In the genomic region with DNA sequence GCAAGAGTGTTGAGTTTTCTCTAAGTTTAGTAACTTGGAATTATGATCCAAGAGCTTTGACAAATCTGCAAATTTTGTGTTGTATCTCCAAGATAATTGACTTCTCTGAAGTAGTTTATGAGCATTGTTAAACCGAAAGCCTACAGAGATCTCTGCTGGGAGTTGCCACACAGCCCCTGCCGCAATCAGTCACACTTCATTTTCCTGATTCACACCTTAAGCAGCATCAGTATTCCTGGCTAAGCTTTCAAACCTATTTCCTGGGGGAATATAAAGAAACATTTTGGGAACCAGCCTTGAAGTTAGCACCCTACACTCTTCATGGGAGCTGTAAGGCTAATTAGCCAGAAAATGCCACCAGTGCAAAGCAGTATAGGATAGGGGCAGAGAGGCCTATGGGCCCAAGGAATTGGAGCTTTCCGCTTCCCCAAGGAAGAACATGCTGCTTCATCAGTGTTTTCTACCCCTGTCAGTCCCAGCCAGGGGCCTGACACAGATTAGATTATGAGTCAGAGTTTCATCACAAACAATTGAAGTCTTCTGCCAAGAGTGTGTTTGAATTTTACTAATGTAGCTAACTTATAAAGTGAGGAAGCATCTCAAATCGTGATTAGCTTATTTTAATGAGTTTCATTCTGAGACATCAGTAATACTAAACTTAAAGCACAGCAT, we compare ENCODE assay signal across 11 cellular contexts. TPM values are rescaled to one million over a fixed set of nuclear protein-coding genes. Genes with fewer than 3 reads are reported as not detected.
DNase-seq lines count a peak whose midpoint lies in the region; ATAC-seq and TF ChIP-seq lines count a peak whose summit lies in the region.
"Had no signal": no experiment of that assay in that cellular context is flagged by ENCODE, and none has a peak within 500 bp of the region (broad histone marks: within the 10 kb centered on the region; RNA-seq: fewer than 3 reads in every experiment).

No MANE protein-coding gene starts in this region.

- ATAC-seq in activated naive CD4-positive, alpha-beta T cell treated with anti-CD3 and anti-CD28 coated beads, Interleukin-2, amount 50 U/mL, for 72 hours, result peak; percentile 73 to 94
- ATAC-seq in WTC11, result no peak
- no peak for ATAC-seq in GM18502 (IDR thresholded peaks at IDR 0.05; ENCODE audit: poor library complexity, unreplicated experiment)

- no peak overlapping the region for H3K4me3 Mint-ChIP-seq in activated naive CD4-positive, alpha-beta T cell treated with anti-CD3 and anti-CD28 coated beads, Interleukin-2, amount 10 ng/mL, durations not matched to agents 7 days and 5 days
- no peak overlapping the region for H3K4me3 Mint-ChIP-seq in WTC11

- peaks cover 38% of the 10 kb centered on the region for H3K4me1 Mint-ChIP-seq in activated naive CD4-positive, alpha-beta T cell treated with anti-CD3 and anti-CD28 coated beads, Interleukin-2, amount 10 ng/mL, durations not matched to agents 7 days and 5 days
- H3K4me1 Mint-ChIP-seq in WTC11, result no peaks in the 10 kb centered on the region; the same call in 1 of the 2 replicates

- DNase-seq in activated naive CD4-positive, alpha-beta T cell treated with anti-CD3 and anti-CD28 coated beads, Interleukin-2, amount 50 U/mL, for 72 hours (ENCODE audit: low spot score in 2 of 2), result no peak
- no peak for DNase-seq in activated naive CD4-positive, alpha-beta T cell treated with anti-CD3 and anti-CD28 coated beads, Interleukin-2, amount 10 ng/mL, durations not matched to agents 7 days and 5 days
- no peak for DNase-seq in WTC11 (ENCODE audit: low spot score)
- peak; percentile 40 for DNase-seq in fibroblast of villous mesenchyme (ENCODE audit: low read depth)
- no peak for DNase-seq in substantia nigra (lab: John Stamatoyannopoulos, UW)
- DNase-seq in amniotic stem cell (lab: John Stamatoyannopoulos, UW), result no peak
- no peak for DNase-seq in putamen (ENCODE audit: low spot score)
- DNase-seq: activated naive CD4-positive, alpha-beta T cell; NCI-H345; stimulated activated CD4-positive, alpha-beta T cell treated with anti-CD3 and anti-CD28 coated beads, Interleukin-4, amount 100 ng/mL, for 1 hour had no signal

- POLR2A ChIA-PET in WTC11 (lab: Charles Lee), result no interaction called here

- H3K9me3 Mint-ChIP-seq in activated naive CD4-positive, alpha-beta T cell treated with anti-CD3 and anti-CD28 coated beads, Interleukin-2, amount 50 U/mL, for 72 hours, result peaks cover 0 to 4% of the 10 kb centered on the region in 2 donors
- no peaks in the 10 kb centered on the region for H3K9me3 Mint-ChIP-seq in activated naive CD4-positive, alpha-beta T cell treated with anti-CD3 and anti-CD28 coated beads, Interleukin-2, amount 10 ng/mL, durations not matched to agents 7 days and 5 days
- no peaks in the 10 kb centered on the region for H3K9me3 Mint-ChIP-seq in WTC11

- no peaks in the 10 kb centered on the region for H3K27me3 Mint-ChIP-seq in activated naive CD4-positive, alpha-beta T cell treated with anti-CD3 and anti-CD28 coated beads, Interleukin-2, amount 10 ng/mL, durations not matched to agents 7 days and 5 days
- H3K27me3 Mint-ChIP-seq in WTC11 (ENCODE audit: low read depth), result no peaks in the 10 kb centered on the region

- no peak overlapping the region for H3K27ac Mint-ChIP-seq in activated naive CD4-positive, alpha-beta T cell treated with anti-CD3 and anti-CD28 coated beads, Interleukin-2, amount 50 U/mL, for 72 hours
- no peak overlapping the region for H3K27ac Mint-ChIP-seq in activated naive CD4-positive, alpha-beta T cell treated with anti-CD3 and anti-CD28 coated beads, Interleukin-2, amount 10 ng/mL, durations not matched to agents 7 days and 5 days
- peak overlapping the region; percentile 62; the same call in 1 of the 2 replicates for H3K27ac Mint-ChIP-seq in WTC11

- no peak overlapping the region for H3K4me3 ChIP-seq in fibroblast of villous mesenchyme (ENCODE audit: low read depth, low read length)

- peak overlapping the region; percentile 40 for H3K27ac ChIP-seq in substantia nigra (ENCODE audit: low read depth, low read length, poor library complexity, severe bottlenecking)

- no peak for TF ChIP-seq CTCF in WTC11 (IDR thresholded peaks at IDR 0.05)
- TF ChIP-seq CTCF in fibroblast of villous mesenchyme (IDR thresholded peaks at IDR 0.05; ENCODE audit: insufficient read depth, low read depth, low read length), result no peak

- peaks cover 12 to 28% of the 10 kb centered on the region in 2 donors for H3K36me3 Mint-ChIP-seq in activated naive CD4-positive, alpha-beta T cell treated with anti-CD3 and anti-CD28 coated beads, Interleukin-2, amount 50 U/mL, for 72 hours
- H3K36me3 Mint-ChIP-seq in activated naive CD4-positive, alpha-beta T cell treated with anti-CD3 and anti-CD28 coated beads, Interleukin-2, amount 10 ng/mL, durations not matched to agents 7 days and 5 days, result peaks cover 63% of the 10 kb centered on the region
- peaks cover 77% of the 10 kb centered on the region for H3K36me3 Mint-ChIP-seq in WTC11

- CTCF ChIA-PET in activated naive CD4-positive, alpha-beta T cell treated with anti-CD3 and anti-CD28 coated beads, Interleukin-2, amount 10 ng/mL, durations not matched to agents 7 days and 5 days (lab: Charles Lee), result interaction anchor here (0.6 to 0.9 kb wide), 4 partner anchors 11 to 951 kb away, joined by 3 to 4 read pairs (median 3); no protein-coding TSS in a partner anchor
- CTCF ChIA-PET in WTC11 (lab: Charles Lee), result no interaction called here

TF ChIP-seq in WTC11, 78 proteins besides CTCF, POLR2A, EP300 and RAD21 (continues in another document):
- TF ChIP-seq, protein P1, sequence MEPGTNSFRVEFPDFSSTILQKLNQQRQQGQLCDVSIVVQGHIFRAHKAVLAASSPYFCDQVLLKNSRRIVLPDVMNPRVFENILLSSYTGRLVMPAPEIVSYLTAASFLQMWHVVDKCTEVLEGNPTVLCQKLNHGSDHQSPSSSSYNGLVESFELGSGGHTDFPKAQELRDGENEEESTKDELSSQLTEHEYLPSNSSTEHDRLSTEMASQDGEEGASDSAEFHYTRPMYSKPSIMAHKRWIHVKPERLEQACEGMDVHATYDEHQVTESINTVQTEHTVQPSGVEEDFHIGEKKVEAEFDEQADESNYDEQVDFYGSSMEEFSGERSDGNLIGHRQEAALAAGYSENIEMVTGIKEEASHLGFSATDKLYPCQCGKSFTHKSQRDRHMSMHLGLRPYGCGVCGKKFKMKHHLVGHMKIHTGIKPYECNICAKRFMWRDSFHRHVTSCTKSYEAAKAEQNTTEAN (CRISPR knock-in tag; IDR thresholded peaks at IDR 0.05), result no peak
- TF ChIP-seq, protein P2, sequence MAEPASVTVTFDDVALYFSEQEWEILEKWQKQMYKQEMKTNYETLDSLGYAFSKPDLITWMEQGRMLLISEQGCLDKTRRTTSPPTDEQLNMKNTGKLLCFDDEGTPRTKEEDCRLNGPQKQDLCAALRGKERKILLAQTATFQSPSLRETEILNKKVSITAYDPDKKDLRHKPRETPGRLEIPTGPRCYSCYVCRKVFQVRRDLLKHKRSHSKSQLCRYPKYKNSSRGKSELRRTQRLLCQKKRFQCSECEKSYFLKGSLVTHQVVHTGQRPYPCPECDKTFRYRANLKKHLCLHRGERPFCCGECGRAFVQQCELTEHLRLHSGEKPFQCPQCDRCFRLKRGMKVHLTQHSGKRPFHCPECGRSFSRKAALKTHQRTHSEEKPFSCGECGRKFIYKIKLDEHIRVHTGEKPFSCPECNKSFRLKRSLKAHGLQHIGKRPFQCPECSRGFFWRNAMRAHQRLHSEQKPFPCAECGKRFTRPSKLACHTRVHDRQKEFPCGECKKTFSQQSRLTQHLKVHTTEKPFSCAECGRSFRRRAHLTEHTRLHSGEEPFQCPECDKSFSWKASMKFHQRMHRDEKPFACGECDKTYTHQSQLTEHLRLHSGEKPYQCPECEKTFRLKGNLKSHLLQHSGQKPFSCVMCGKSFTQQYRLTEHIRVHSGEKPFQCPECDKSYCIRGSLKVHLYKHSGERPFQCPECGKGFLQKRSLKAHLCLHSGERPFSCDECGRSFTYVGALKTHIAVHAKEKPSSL (CRISPR knock-in tag; conservative IDR thresholded peaks at IDR 0.05), result no peak
- TF ChIP-seq, protein P3, sequence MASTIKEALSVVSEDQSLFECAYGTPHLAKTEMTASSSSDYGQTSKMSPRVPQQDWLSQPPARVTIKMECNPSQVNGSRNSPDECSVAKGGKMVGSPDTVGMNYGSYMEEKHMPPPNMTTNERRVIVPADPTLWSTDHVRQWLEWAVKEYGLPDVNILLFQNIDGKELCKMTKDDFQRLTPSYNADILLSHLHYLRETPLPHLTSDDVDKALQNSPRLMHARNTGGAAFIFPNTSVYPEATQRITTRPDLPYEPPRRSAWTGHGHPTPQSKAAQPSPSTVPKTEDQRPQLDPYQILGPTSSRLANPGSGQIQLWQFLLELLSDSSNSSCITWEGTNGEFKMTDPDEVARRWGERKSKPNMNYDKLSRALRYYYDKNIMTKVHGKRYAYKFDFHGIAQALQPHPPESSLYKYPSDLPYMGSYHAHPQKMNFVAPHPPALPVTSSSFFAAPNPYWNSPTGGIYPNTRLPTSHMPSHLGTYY (CRISPR knock-in tag; IDR thresholded peaks at IDR 0.05), result no peak
- TF ChIP-seq, protein P4, sequence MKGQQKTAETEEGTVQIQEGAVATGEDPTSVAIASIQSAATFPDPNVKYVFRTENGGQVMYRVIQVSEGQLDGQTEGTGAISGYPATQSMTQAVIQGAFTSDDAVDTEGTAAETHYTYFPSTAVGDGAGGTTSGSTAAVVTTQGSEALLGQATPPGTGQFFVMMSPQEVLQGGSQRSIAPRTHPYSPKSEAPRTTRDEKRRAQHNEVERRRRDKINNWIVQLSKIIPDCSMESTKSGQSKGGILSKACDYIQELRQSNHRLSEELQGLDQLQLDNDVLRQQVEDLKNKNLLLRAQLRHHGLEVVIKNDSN (CRISPR knock-in tag; IDR thresholded peaks at IDR 0.05), result no peak
- TF ChIP-seq ATF1 (CRISPR knock-in tag; IDR thresholded peaks at IDR 0.05) (no peak), RELA (CRISPR knock-in tag; IDR thresholded peaks at IDR 0.05; ENCODE audit: borderline replicate concordance) (no peak), JUN (CRISPR knock-in tag; IDR thresholded peaks at IDR 0.05) (no peak), CBFB (CRISPR knock-in tag; IDR thresholded peaks at IDR 0.05; ENCODE audit: low read depth) (no peak), SMAD3 (CRISPR knock-in tag; IDR thresholded peaks at IDR 0.05; ENCODE audit: borderline replicate concordance) (no peak), TEAD1 (CRISPR knock-in tag; IDR thresholded peaks at IDR 0.05) (no peak), TP53 (CRISPR knock-in tag; IDR thresholded peaks at IDR 0.05) (no peak), FOXP1 (CRISPR knock-in tag; IDR thresholded peaks at IDR 0.05; ENCODE audit: borderline replicate concordance) (no peak), PRRX2 (CRISPR knock-in tag; IDR thresholded peaks at IDR 0.05) (no peak), ETV6 (CRISPR knock-in tag; IDR thresholded peaks at IDR 0.05) (no peak)

RNA-seq across cellular contexts. Expression of a gene that starts 23.2 kb away (rescaled TPM):
- total RNA-seq in activated naive CD4-positive, alpha-beta T cell treated with anti-CD3 and anti-CD28 coated beads, Interleukin-2, amount 50 U/mL, for 72 hours, result 100 to 1,000 TPM; 345 to 354 TPM
- total RNA-seq in WTC11 (2021) (167 to 211 TPM (median 185 TPM) in 3 replicates), fibroblast of villous mesenchyme (222 and 281 TPM in 2 replicates)

RNA-seq across cellular contexts. Expression of a gene that starts 46.7 kb away (rescaled TPM):
- total RNA-seq in activated naive CD4-positive, alpha-beta T cell treated with anti-CD3 and anti-CD28 coated beads, Interleukin-2, amount 50 U/mL, for 72 hours, result 10 to 100 TPM; 42.6 to 45.7 TPM
- total RNA-seq in WTC11 (2021), result 30.4 to 33.1 TPM (median 32.1 TPM) in 3 replicates
- 22.2 and 25.9 TPM in 2 replicates for total RNA-seq in fibroblast of villous mesenchyme

Comparison
In these comparisons a context has a peak if more than half of its experiments do, and no peak if none do; other contexts are left out.
1. ATAC-seq: peak in activated naive CD4-positive, alpha-beta T cell treated with anti-CD3 and anti-CD28 coated beads, Interleukin-2, amount 50 U/mL, for 72 hours (2 of 2); none in WTC11 (single experiment) and GM18502 (single experiment).